Comparison of ENCODE assay signal across 8 cellular contexts in the genomic region with DNA sequence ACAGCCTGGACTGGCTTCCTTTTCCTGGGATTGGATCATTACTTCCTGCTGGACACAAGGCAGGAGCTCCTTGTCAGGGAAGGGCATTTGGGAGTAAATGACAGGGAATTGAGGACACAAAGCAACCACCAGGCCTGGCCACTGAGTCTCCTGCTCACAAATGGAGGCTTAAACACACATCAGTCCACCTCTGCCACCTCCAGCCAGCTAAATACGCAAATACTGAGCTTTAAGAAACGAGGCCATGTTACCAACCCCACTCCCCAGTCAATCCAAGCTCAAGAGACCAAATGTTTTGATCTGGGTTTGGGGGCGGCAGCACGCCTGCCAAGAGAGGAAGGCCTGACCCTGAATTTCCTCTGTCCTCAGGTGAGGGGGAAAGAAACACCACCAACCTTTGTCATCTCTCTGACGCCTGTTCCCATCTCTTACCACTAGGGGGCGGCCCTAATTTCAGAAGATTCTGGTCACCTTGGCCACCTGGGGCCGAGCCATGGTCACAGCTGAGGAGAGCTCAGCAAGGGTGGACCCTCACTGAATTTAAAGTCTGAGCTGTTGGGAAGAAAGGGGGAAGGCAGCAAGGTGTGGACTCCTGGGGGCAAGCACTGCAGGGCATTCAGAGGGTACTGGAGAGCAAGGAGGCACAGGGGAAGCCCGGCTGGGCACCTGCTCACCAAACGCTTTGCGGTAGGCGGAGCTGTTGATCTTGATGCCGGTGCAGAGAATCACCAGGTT. TPM values are rescaled to one million over a fixed set of nuclear protein-coding genes. Genes with fewer than 3 reads are reported as not detected.
DNase-seq lines count a peak whose midpoint lies in the region; ATAC-seq, FAIRE-seq and TF ChIP-seq lines count a peak whose summit lies in the region.

No MANE protein-coding gene starts in this region.

- POLR2A ChIA-PET in CD8-positive, alpha-beta memory T cell (lab: Charles Lee), result interaction anchor here (0.6 to 1.7 kb wide), 3 partner anchors 30 to 770 kb away, joined by 3 to 11 read pairs (median 3); partner anchors contain the start of gene TYSND1

- H3K36me3 ChIP-seq in CD8-positive, alpha-beta memory T cell (ENCODE audit: insufficient read depth, low read length), result peaks cover 11% of the 10 kb centered on the region
- peaks cover 6% of the 10 kb centered on the region for H3K36me3 ChIP-seq in cardiac muscle cell

- peak overlapping the region in 1 of 7 donors; percentile 39 for H3K4me3 Mint-ChIP-seq in CD8-positive, alpha-beta memory T cell

- H3K4me1 ChIP-seq in CD8-positive, alpha-beta memory T cell (ENCODE audit: insufficient read depth, low read length), result peaks cover 7% of the 10 kb centered on the region
- no peaks in the 10 kb centered on the region for H3K4me1 ChIP-seq in cardiac muscle cell (ENCODE audit: low read depth)

- no peaks in the 10 kb centered on the region for H3K9me3 Mint-ChIP-seq in CD8-positive, alpha-beta memory T cell

- peak; percentile 40 to 75 (median 42) for DNase-seq in CD8-positive, alpha-beta memory T cell
- peak; percentile 14 for DNase-seq in RCC 7860 (ENCODE audit: low spot score)
- peak; percentile 83 for DNase-seq in activated effector memory CD4-positive, alpha-beta T cell treated with anti-CD3 and anti-CD28 coated beads, Interleukin-2, amount 50 U/mL, for 16 hours
- peak; percentile 41 to 79 for DNase-seq in cardiac muscle cell (ENCODE audit: low read depth in 1 of 2, low spot score in 1 of 2)
- no peak for DNase-seq in retinal pigment epithelial cell (ENCODE audit: low read depth)
- no peak for DNase-seq in DMS79 treated with DMSO at 0.1 percent for 48 hours (lab: John Stamatoyannopoulos, UW)

- peak overlapping the region in 3 of 8 donors; percentile 44 to 75 (median 72) for H3K27ac Mint-ChIP-seq in CD8-positive, alpha-beta memory T cell

- H3K9me3 ChIP-seq in CD8-positive, alpha-beta memory T cell (ENCODE audit: low read length), result no peaks in the 10 kb centered on the region
- no peaks in the 10 kb centered on the region for H3K9me3 ChIP-seq in cardiac muscle cell (ENCODE audit: low read depth)

- H3K36me3 Mint-ChIP-seq in CD8-positive, alpha-beta memory T cell, result peaks cover 3 to 76% (median 9%) of the 10 kb centered on the region in 3 donors

- peak; percentile 60 for ATAC-seq in HG02759 (IDR thresholded peaks at IDR 0.05; ENCODE audit: unreplicated experiment)
- ATAC-seq in HG02938 (IDR thresholded peaks at IDR 0.05; ENCODE audit: unreplicated experiment), result no peak

- no peak overlapping the region for H3K4me3 ChIP-seq in CD8-positive, alpha-beta memory T cell (ENCODE audit: low read length)
- H3K4me3 ChIP-seq in cardiac muscle cell, result no peak overlapping the region
- H3K4me3 ChIP-seq in retinal pigment epithelial cell (ENCODE audit: low read length), result no peak overlapping the region

- no peak overlapping the region for H3K27ac ChIP-seq in CD8-positive, alpha-beta memory T cell (ENCODE audit: low read depth, low read length)
- no peak overlapping the region for H3K27ac ChIP-seq in cardiac muscle cell

- no peaks in the 10 kb centered on the region for H3K27me3 ChIP-seq in CD8-positive, alpha-beta memory T cell (ENCODE audit: insufficient read depth, low read length, poor library complexity, severe bottlenecking)
- no peaks in the 10 kb centered on the region for H3K27me3 ChIP-seq in cardiac muscle cell

- H3K27me3 Mint-ChIP-seq in CD8-positive, alpha-beta memory T cell, result no peaks in the 10 kb centered on the region

- CTCF ChIA-PET in CD8-positive, alpha-beta memory T cell (lab: Charles Lee), result interaction anchor here (0.7 to 4.9 kb wide), 31 partner anchors 10 to 957 kb away, joined by 3 to 51 read pairs (median 4); partner anchors contain the start of genes PPA1, SAR1A and TYSND1

- TF ChIP-seq CTCF in cardiac muscle cell (IDR thresholded peaks at IDR 0.05; ENCODE audit: low read depth, low read length) (peak; percentile 89), retinal pigment epithelial cell (conservative IDR thresholded peaks at IDR 0.05; ENCODE audit: low read depth, low read length) (peak; percentile 86)

- no peak for FAIRE-seq in RCC 7860 (lab: Jason Lieb, UNC)

- H3K4me1 Mint-ChIP-seq in CD8-positive, alpha-beta memory T cell, result peaks cover 5 to 9% (median 6%) of the 10 kb centered on the region in 3 donors

RNA-seq across cellular contexts. Expression of gene AIFM2, which starts 16.5 kb away (rescaled TPM):
- 10 to 100 TPM; 17.6 to 17.9 TPM for total RNA-seq in CD8-positive, alpha-beta memory T cell
- polyA plus RNA-seq in CD8-positive, alpha-beta memory T cell, result 3.5 TPM
- 4.9 and 5.4 TPM in 2 replicates for total RNA-seq in cardiac muscle cell
- 6.6 and 9.3 TPM in 2 replicates for polyA plus RNA-seq in cardiac muscle cell

RNA-seq across cellular contexts. Expression of gene TYSND1, which starts 30.4 kb away (rescaled TPM):
- 10 to 100 TPM; 14.7 to 16.3 TPM for total RNA-seq in CD8-positive, alpha-beta memory T cell
- 21.1 TPM for polyA plus RNA-seq in CD8-positive, alpha-beta memory T cell
- total RNA-seq in cardiac muscle cell, result 16.6 and 28.8 TPM in 2 replicates
- 19.0 and 20.4 TPM in 2 replicates for polyA plus RNA-seq in cardiac muscle cell

RNA-seq across cellular contexts. Expression of gene SAR1A, which starts 54.2 kb away (rescaled TPM):
- total RNA-seq in CD8-positive, alpha-beta memory T cell, result 100 to 1,000 TPM; 136 to 145 TPM
- 24.7 TPM for polyA plus RNA-seq in CD8-positive, alpha-beta memory T cell
- total RNA-seq in cardiac muscle cell, result 63.6 and 70.3 TPM in 2 replicates
- polyA plus RNA-seq in cardiac muscle cell, result 77.8 and 86.0 TPM in 2 replicates

Comparison
In these comparisons a context has a peak if more than half of its experiments do, and no peak if none do; other contexts are left out.
1. DNase-seq: peak in CD8-positive, alpha-beta memory T cell (5 of 5), RCC 7860 (single experiment), activated effector memory CD4-positive, alpha-beta T cell treated with anti-CD3 and anti-CD28 coated beads, Interleukin-2, amount 50 U/mL, for 16 hours (single experiment) and cardiac muscle cell (2 of 2); none in retinal pigment epithelial cell (single experiment) and DMS79 treated with DMSO at 0.1 percent for 48 hours (single experiment).